ENCODE assay signal across 8 cellular contexts in genomic region chr2:118310878-118311442, GRCh38.
DNase-seq lines count a peak whose midpoint lies in the region; ATAC-seq and TF ChIP-seq lines count a peak whose summit lies in the region.

No MANE protein-coding gene starts in this region.

- WGBS in esophagus squamous epithelium, 2 donors, result 33 to 59% methylated on average over 7 to 8 of the region's 15 CpGs
- 33 to 47% (median 44%) methylated on average over 15 of the region's 15 CpGs for WGBS in psoas muscle, 3 donors

- peak in 1 of 4 donors; percentile 46 for ATAC-seq in psoas muscle

- POLR2A ChIA-PET in Caco-2 (lab: Charles Lee), result no interaction called here

- no peaks in the 10 kb centered on the region for H3K9me3 Mint-ChIP-seq in Caco-2 (ENCODE audit: unreplicated experiment)

- intact Hi-C loops in Caco-2 (cut with micrococcal nuclease; ENCODE audit: unreplicated experiment), result no loop called here
- intact Hi-C loops in esophagus squamous epithelium (cut with DNase I), result no loop called here
- intact Hi-C loops in psoas muscle (cut with DNase I), result no loop called here

- TF ChIP-seq POLR2A in esophagus squamous epithelium (IDR thresholded peaks at IDR 0.05), result no peak

- no peaks in the 10 kb centered on the region for H3K36me3 Mint-ChIP-seq in Caco-2 (ENCODE audit: insufficient read depth, unreplicated experiment)

- peaks cover 2% of the 10 kb centered on the region for H3K27me3 Mint-ChIP-seq in Caco-2 (ENCODE audit: insufficient read depth, unreplicated experiment)

- no peak for TF ChIP-seq CTCF in Caco-2 (IDR thresholded peaks at IDR 0.05; ENCODE audit: insufficient read depth in 1 of 2, low read depth in 1 of 2, low read length in 1 of 2, severe bottlenecking in 1 of 2, unreplicated experiment in 1 of 2)
- TF ChIP-seq CTCF in esophagus squamous epithelium (IDR thresholded peaks at IDR 0.05), result no peak
- TF ChIP-seq CTCF in psoas muscle (IDR thresholded peaks at IDR 0.05), result no peak

- peak overlapping the region; percentile 70 for H3K4me3 Mint-ChIP-seq in Caco-2 (ENCODE audit: unreplicated experiment)

- H3K4me1 Mint-ChIP-seq in Caco-2 (ENCODE audit: low read depth, unreplicated experiment), result no peaks in the 10 kb centered on the region

- H3K9me3 ChIP-seq in Caco-2 (no peaks in the 10 kb centered on the region), esophagus squamous epithelium (no peaks in the 10 kb centered on the region), psoas muscle (no peaks in the 10 kb centered on the region), SJCRH30 (replicated peaks) (no peaks in the 10 kb centered on the region)

- no peak overlapping the region for H3K27ac Mint-ChIP-seq in Caco-2 (ENCODE audit: unreplicated experiment)

- H3K4me3 ChIP-seq in Caco-2 (ENCODE audit: low read depth, low read length) (peak overlapping the region; percentile 43), esophagus squamous epithelium (peak overlapping the region in 3 of 4 donors; percentile 55 to 73 (median 57)), psoas muscle (peak overlapping the region; percentile 68), SJCRH30 (no peak overlapping the region)

- H3K4me1 ChIP-seq in Caco-2, result no peaks in the 10 kb centered on the region
- peaks cover 0 to 19% (median 0%) of the 10 kb centered on the region in 3 donors for H3K4me1 ChIP-seq in esophagus squamous epithelium
- peaks cover 3% of the 10 kb centered on the region for H3K4me1 ChIP-seq in psoas muscle
- no peaks in the 10 kb centered on the region for H3K4me1 ChIP-seq in SJCRH30

- no peak overlapping the region for H3K27ac ChIP-seq in esophagus squamous epithelium
- peak overlapping the region; percentile 34 for H3K27ac ChIP-seq in psoas muscle
- no peak overlapping the region for H3K27ac ChIP-seq in SJCRH30

- H3K36me3 ChIP-seq in Caco-2 (ENCODE audit: control insufficient read depth, insufficient read depth, low read length) (no peaks in the 10 kb centered on the region), esophagus squamous epithelium (no peaks in the 10 kb centered on the region), psoas muscle (ENCODE audit: insufficient read depth in 1 of 2, low read depth in 1 of 2) (no peaks in the 10 kb centered on the region), SJCRH30 (no peaks in the 10 kb centered on the region)

- CTCF ChIA-PET in Caco-2 (lab: Charles Lee), result no interaction called here

- H3K27me3 ChIP-seq in Caco-2 (replicated peaks; ENCODE audit: control insufficient read depth, insufficient read depth, low read length), result no peaks in the 10 kb centered on the region
- H3K27me3 ChIP-seq in esophagus squamous epithelium, result peaks cover 0 to 76% (median 4%) of the 10 kb centered on the region in 4 donors
- H3K27me3 ChIP-seq in psoas muscle (ENCODE audit: insufficient read depth in 3 of 3, low read length in 2 of 3), result peaks cover 0 to 43% (median 4%) of the 10 kb centered on the region in 3 donors
- H3K27me3 ChIP-seq in SJCRH30, result no peaks in the 10 kb centered on the region

- DNase-seq in Caco-2 (no peak), NCI-H774 (lab: John Stamatoyannopoulos, UW) (peak; percentile 22), esophagus squamous epithelium (lab: John Stamatoyannopoulos, UW) (no peak), psoas muscle (peak; percentile 17 to 59), NOMO-1 treated with dmso at 0.1 percent for 144 hours (lab: John Stamatoyannopoulos, UW; ENCODE audit: unreplicated experiment) (no peak), NAMALWA (ENCODE audit: low spot score) (no peak), NCI-H1105 treated with DMSO at 0.1 percent for 48 hours (lab: John Stamatoyannopoulos, UW) (no peak), SJCRH30 (no peak)

- BruUV-seq in Caco-2 (replicated peaks; lab: Mats Ljungman, UMichigan), result no TSS peak

Comparison
In these comparisons a context has a peak if more than half of its experiments do, and no peak if none do; other contexts are left out.
1. DNase-seq: peak in NCI-H774 (single experiment) and psoas muscle (2 of 2); none in Caco-2 (0 of 2), esophagus squamous epithelium (single experiment), NOMO-1 treated with dmso at 0.1 percent for 144 hours (single experiment), NAMALWA (single experiment), NCI-H1105 treated with DMSO at 0.1 percent for 48 hours (single experiment) and SJCRH30 (0 of 2).